In genomic region chr3:49351521-49352011, GRCh38 we compare ENCODE assay signal across 1 cellular context.
A peak's percentile ranks its signal among the peaks of the same experiment; 100 is the strongest.
TF ChIP-seq lines count a peak whose summit lies in the region.

No MANE protein-coding gene starts in this region.

TF ChIP-seq in K562, 482 proteins besides CTCF, POLR2A, EP300 and RAD21 (continued from another document):
- no peak for TF ChIP-seq REST (CRISPR knock-in tag; IDR thresholded peaks at IDR 0.05; ENCODE audit: low read depth)
- no peak for TF ChIP-seq HSF4 (CRISPR knock-in tag; IDR thresholded peaks at IDR 0.05; ENCODE audit: borderline replicate concordance)
- TF ChIP-seq, protein P1, sequence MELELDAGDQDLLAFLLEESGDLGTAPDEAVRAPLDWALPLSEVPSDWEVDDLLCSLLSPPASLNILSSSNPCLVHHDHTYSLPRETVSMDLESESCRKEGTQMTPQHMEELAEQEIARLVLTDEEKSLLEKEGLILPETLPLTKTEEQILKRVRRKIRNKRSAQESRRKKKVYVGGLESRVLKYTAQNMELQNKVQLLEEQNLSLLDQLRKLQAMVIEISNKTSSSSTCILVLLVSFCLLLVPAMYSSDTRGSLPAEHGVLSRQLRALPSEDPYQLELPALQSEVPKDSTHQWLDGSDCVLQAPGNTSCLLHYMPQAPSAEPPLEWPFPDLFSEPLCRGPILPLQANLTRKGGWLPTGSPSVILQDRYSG (tag; conservative IDR thresholded peaks at IDR 0.05; ENCODE audit: low read depth): no peak
- no peak for TF ChIP-seq ZNF75A (CRISPR knock-in tag; IDR thresholded peaks at IDR 0.05)
- 0 out of 2 replicates have a peak, but pooled peaks have one; percentile 16 for TF ChIP-seq ZNF766 (CRISPR knock-in tag; conservative IDR thresholded peaks at IDR 0.05)
- TF ChIP-seq RHOXF2B (CRISPR knock-in tag; conservative IDR thresholded peaks at IDR 0.05): no peak
- TF ChIP-seq, protein P2, sequence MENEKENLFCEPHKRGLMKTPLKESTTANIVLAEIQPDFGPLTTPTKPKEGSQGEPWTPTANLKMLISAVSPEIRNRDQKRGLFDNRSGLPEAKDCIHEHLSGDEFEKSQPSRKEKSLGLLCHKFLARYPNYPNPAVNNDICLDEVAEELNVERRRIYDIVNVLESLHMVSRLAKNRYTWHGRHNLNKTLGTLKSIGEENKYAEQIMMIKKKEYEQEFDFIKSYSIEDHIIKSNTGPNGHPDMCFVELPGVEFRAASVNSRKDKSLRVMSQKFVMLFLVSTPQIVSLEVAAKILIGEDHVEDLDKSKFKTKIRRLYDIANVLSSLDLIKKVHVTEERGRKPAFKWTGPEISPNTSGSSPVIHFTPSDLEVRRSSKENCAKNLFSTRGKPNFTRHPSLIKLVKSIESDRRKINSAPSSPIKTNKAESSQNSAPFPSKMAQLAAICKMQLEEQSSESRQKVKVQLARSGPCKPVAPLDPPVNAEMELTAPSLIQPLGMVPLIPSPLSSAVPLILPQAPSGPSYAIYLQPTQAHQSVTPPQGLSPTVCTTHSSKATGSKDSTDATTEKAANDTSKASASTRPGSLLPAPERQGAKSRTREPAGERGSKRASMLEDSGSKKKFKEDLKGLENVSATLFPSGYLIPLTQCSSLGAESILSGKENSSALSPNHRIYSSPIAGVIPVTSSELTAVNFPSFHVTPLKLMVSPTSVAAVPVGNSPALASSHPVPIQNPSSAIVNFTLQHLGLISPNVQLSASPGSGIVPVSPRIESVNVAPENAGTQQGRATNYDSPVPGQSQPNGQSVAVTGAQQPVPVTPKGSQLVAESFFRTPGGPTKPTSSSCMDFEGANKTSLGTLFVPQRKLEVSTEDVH (IDR thresholded peaks at IDR 0.05; ENCODE audit: low read depth, partially characterized antibody): no peak
- TF ChIP-seq, protein P3, sequence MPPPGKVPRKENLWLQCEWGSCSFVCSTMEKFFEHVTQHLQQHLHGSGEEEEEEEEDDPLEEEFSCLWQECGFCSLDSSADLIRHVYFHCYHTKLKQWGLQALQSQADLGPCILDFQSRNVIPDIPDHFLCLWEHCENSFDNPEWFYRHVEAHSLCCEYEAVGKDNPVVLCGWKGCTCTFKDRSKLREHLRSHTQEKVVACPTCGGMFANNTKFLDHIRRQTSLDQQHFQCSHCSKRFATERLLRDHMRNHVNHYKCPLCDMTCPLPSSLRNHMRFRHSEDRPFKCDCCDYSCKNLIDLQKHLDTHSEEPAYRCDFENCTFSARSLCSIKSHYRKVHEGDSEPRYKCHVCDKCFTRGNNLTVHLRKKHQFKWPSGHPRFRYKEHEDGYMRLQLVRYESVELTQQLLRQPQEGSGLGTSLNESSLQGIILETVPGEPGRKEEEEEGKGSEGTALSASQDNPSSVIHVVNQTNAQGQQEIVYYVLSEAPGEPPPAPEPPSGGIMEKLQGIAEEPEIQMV (tag; conservative IDR thresholded peaks at IDR 0.05; ENCODE audit: low read depth): no peak
- TF ChIP-seq ZNF511 (CRISPR knock-in tag; IDR thresholded peaks at IDR 0.05): no peak
